Comparison of ENCODE assay signal across 8 cellular contexts in the genomic region with DNA sequence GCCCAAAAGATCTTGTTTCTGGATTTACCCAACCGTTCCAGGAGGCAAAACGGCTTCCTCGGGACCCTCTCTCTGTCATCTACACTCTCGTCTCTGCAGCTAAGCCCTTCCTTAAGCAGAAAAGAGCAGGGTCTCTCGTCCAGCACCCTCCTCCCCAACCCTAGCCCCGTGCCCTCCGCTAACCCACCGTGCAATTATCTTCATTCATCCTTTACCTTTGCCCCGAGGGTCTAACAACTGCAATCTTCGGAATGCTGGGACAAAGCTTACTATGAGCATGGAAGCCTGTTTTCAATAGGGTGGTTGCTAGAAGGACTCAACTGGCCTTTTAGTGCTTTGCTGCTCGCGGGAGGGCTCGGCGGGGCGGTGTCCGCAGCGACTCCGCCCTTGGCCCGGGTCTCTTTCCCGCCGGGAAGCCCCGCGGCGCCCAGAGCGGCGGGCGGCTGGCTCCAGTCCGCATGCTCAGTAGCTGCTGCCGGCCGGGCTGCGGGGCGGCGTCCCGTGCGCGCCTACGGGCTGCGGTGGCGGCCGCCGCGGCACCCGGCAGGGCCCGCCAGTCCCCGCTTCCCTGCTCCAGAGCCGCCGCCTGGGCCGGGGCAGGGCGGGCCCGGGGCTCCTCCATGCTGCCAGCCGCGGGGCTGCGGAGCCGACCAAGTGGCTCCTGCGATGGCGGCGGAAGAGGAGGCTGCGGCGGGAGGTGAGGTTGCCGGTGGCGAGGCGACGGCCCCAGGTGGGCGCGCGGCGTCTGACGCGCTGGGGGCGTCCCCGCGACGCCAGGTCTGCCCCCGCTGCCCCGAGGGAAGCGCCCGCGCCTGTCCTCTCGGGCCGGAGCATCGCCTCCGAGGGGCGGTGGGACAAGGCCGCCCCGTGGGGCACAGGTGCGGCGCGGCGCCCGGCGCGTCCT. TPM values are rescaled to one million over a fixed set of nuclear protein-coding genes. Genes with fewer than 3 reads are reported as not detected.
DNase-seq lines count a peak whose midpoint lies in the region; ATAC-seq and TF ChIP-seq lines count a peak whose summit lies in the region.

A gene with protein sequence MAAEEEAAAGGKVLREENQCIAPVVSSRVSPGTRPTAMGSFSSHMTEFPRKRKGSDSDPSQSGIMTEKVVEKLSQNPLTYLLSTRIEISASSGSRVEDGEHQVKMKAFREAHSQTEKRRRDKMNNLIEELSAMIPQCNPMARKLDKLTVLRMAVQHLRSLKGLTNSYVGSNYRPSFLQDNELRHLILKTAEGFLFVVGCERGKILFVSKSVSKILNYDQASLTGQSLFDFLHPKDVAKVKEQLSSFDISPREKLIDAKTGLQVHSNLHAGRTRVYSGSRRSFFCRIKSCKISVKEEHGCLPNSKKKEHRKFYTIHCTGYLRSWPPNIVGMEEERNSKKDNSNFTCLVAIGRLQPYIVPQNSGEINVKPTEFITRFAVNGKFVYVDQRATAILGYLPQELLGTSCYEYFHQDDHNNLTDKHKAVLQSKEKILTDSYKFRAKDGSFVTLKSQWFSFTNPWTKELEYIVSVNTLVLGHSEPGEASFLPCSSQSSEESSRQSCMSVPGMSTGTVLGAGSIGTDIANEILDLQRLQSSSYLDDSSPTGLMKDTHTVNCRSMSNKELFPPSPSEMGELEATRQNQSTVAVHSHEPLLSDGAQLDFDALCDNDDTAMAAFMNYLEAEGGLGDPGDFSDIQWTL (plus strand): TSS at position 430 of the 904 bp plus-strand sequence. CDS start 237 bp downstream, at position 667.

- no peak within 1 kb of the TSS for H2BK20ac ChIP-seq in H9 (ENCODE audit: low read depth, low read length, poor library complexity, severe bottlenecking)

- ATAC-seq in GM21526 (IDR thresholded peaks at IDR 0.05; ENCODE audit: low FRiP score, unreplicated experiment), result no peak

- H3K27ac ChIP-seq in H9 (ENCODE audit: insufficient read length, low read depth, low read length), result no peak within 1 kb of the TSS

- no peak within 1 kb of the TSS for H2BK15ac ChIP-seq in H9 (ENCODE audit: low read depth, low read length)

- no peaks in the 10 kb centered on the region for H3K36me3 Mint-ChIP-seq in H9 (ENCODE audit: insufficient read depth in 1 of 3, low read depth in 3 of 3)

- no peak within 1 kb of the TSS for H2BK5ac ChIP-seq in H9 (ENCODE audit: insufficient read length, low read length)

- H3K4ac ChIP-seq in H9 (ENCODE audit: low read depth, low read length), result no peak within 1 kb of the TSS

- no peak within 1 kb of the TSS for H3K18ac ChIP-seq in H9 (ENCODE audit: insufficient read length, low read depth, low read length)

- H3K23ac ChIP-seq in H9 (ENCODE audit: insufficient read length, low read depth, low read length), result no peak within 1 kb of the TSS

- 0 out of 2 replicates have a peak, but pooled peaks cover 2% of the 10 kb centered on the region for H3K79me2 ChIP-seq in H9 (ENCODE audit: insufficient read depth, low read length)

- H2AFZ ChIP-seq in H9 (ENCODE audit: low read length), result peak within 1 kb of the TSS; percentile 44

- no peak within 1 kb of the TSS for H3T11ph ChIP-seq in H9 (ENCODE audit: low read length)

- WGBS in H9 (ENCODE audit: extremely low coverage, insufficient read length, low lambda C conversion rate), result no CpG with 5 or more reads among the region's 92 CpGs

- no peak within 1 kb of the TSS for H4K8ac ChIP-seq in H9 (replicated peaks; ENCODE audit: insufficient read length, low read depth, low read length)

- no peaks in the 10 kb centered on the region for H3K9me3 ChIP-seq in H9 (ENCODE audit: control insufficient read depth, low read depth, low read length)

- H4K5ac ChIP-seq in H9 (ENCODE audit: insufficient read length, low read depth, low read length), result no peak within 1 kb of the TSS

- peaks cover 23 to 31% of the 10 kb centered on the region in 2 experiments for H3K4me1 Mint-ChIP-seq in H9

- peak; percentile 73 for DNase-seq in GM10266 (ENCODE audit: extremely low spot score)
- peak; percentile 81 for DNase-seq in H9
- DNase-seq in M059J (ENCODE audit: low read depth), result peak; percentile 46
- DNase-seq in T-helper 22 cell (ENCODE audit: low read depth), result peak; percentile 1
- DNase-seq in cardiac fibroblast (ENCODE audit: low read depth in 2 of 2), result peak; percentile 37 to 47
- peak; percentile 73 for DNase-seq in kidney tubule cell (ENCODE audit: low spot score)
- peak; percentile 27 for DNase-seq in stimulated activated CD4-positive, alpha-beta T cell treated with anti-CD3 and anti-CD28 coated beads, Interleukin-4, amount 100 ng/mL, for 24 hours

- peaks cover 31% of the 10 kb centered on the region for H3K27me3 Mint-ChIP-seq in H9 (ENCODE audit: low read depth)

- no peak within 1 kb of the TSS for H2AK5ac ChIP-seq in H9 (ENCODE audit: insufficient read length, low read length)

- H3K27me3 ChIP-seq in H9 (ENCODE audit: insufficient read depth, low read length), result peaks cover 10% of the 10 kb centered on the region; the same call in 1 of the 2 replicates

- H3K23me2 ChIP-seq in H9 (ENCODE audit: insufficient read length, low read depth, low read length, poor library complexity, severe bottlenecking), result peaks cover 8% of the 10 kb centered on the region

- no peak within 1 kb of the TSS for H2BK12ac ChIP-seq in H9 (ENCODE audit: insufficient read length, low read depth, low read length)

- H4K20me1 ChIP-seq in H9 (ENCODE audit: control insufficient read depth, insufficient read depth, insufficient read length), result no peaks in the 10 kb centered on the region

- TF ChIP-seq CTCF in GM10266 (IDR thresholded peaks at IDR 0.05; ENCODE audit: control insufficient read depth, insufficient read depth, low read depth, missing control alignments), result no peak
- TF ChIP-seq CTCF in H9 (conservative IDR thresholded peaks at IDR 0.05), result no peak
- no peak for TF ChIP-seq CTCF in cardiac fibroblast (IDR thresholded peaks at IDR 0.05; ENCODE audit: low read depth, low read length)

- peak within 1 kb of the TSS; percentile 71 for H3K4me2 ChIP-seq in H9 (ENCODE audit: insufficient read depth, insufficient read length, low read length)

- peak within 1 kb of the TSS; percentile 81 to 92 for H3K4me3 Mint-ChIP-seq in H9

- H3K4me3 ChIP-seq in cardiac fibroblast (replicated peaks in 1 of 2; ENCODE audit: low read depth in 2 of 2, low read length in 2 of 2), result peak within 1 kb of the TSS; percentile 70 to 71

- no peak within 1 kb of the TSS for H3K56ac ChIP-seq in H9 (ENCODE audit: insufficient read length, low read depth, low read length)

- H3K27ac Mint-ChIP-seq in H9, result peak within 1 kb of the TSS in 1 of 3 experiments; percentile 59; a peak in 3 of 7 replicates

- H3K9ac ChIP-seq in H9 (ENCODE audit: extremely low read depth, insufficient read length, low read length), result peak within 1 kb of the TSS; percentile 46

- H3K9me3 Mint-ChIP-seq in H9, result no peaks in the 10 kb centered on the region

- no peak within 1 kb of the TSS for H4K91ac ChIP-seq in H9 (ENCODE audit: insufficient read length, low read depth, low read length)

- H2BK120ac ChIP-seq in H9 (ENCODE audit: low read depth, low read length, poor library complexity, severe bottlenecking), result no peak within 1 kb of the TSS

- H3K79me1 ChIP-seq in H9 (ENCODE audit: insufficient read depth, low read depth, low read length, poor library complexity, severe bottlenecking), result peaks cover 3% of the 10 kb centered on the region

- H3K14ac ChIP-seq in H9 (ENCODE audit: insufficient read depth, low read length), result peak within 1 kb of the TSS; percentile 67

- H3K4me1 ChIP-seq in H9 (ENCODE audit: insufficient read depth, low read length), result no peaks in the 10 kb centered on the region; the same call in none of the 2 replicates

RNA-seq across cellular contexts. Expression of the gene that starts here (rescaled TPM):
- 22.7 and 23.1 TPM in 2 replicates for total RNA-seq in H9 (2021)
- total RNA-seq in M059J (2014; rRNA removed; shearing (Covaris generic)), result 22.8 and 36.0 TPM in 2 replicates

Comparison
In these comparisons a context has a peak if more than half of its experiments do, and no peak if none do; other contexts are left out.
1. DNase-seq: peak in every context shown above with its lines; median percentile 81 in H9; 73 in GM10266; 73 in kidney tubule cell; 46 in M059J; 42 in cardiac fibroblast; 27 in stimulated activated CD4-positive, alpha-beta T cell treated with anti-CD3 and anti-CD28 coated beads, Interleukin-4, amount 100 ng/mL, for 24 hours; 1 in T-helper 22 cell.